ENCODE assay signal across 28 cellular contexts in the genomic region with DNA sequence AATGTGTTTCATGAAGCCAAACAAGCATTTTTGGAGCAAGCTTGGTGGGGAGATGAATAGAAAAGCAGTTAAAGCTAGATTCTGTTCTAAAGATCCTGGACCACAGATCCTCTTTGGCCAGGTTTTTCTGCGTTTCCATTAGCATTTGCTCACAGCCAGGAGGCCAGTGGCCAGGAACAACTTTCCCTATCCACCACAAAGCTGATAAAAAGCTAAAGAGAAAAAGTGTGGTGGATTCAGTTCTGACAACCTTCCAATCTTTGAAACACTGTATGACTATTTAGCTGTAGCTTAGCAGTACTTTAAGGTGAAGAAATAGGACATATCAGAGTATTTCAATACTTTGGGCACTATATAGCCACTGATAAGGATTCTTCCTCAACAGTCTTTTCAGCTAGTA. TPM values are rescaled to one million over a fixed set of nuclear protein-coding genes. Genes with fewer than 3 reads are reported as not detected.
DNase-seq lines count a peak whose midpoint lies in the region; ATAC-seq, FAIRE-seq and TF ChIP-seq lines count a peak whose summit lies in the region.
"Had no signal": no experiment of that assay in that cellular context is flagged by ENCODE, and none has a peak within 500 bp of the region (broad histone marks: within the 10 kb centered on the region; RNA-seq: fewer than 3 reads in every experiment).

No MANE protein-coding gene starts in this region.

- H3K36me3 ChIP-seq in heart right ventricle: no peaks in the 10 kb centered on the region
- no peaks in the 10 kb centered on the region for H3K36me3 ChIP-seq in astrocyte (ENCODE audit: insufficient read depth, low read length)
- H3K36me3 ChIP-seq in subcutaneous abdominal adipose tissue (ENCODE audit: control insufficient read depth in 5 of 5, insufficient read depth in 5 of 5, low read length in 5 of 5): no peaks in the 10 kb centered on the region
- H3K36me3 ChIP-seq in colonic mucosa: no peaks in the 10 kb centered on the region
- H3K36me3 ChIP-seq: esophagus squamous epithelium, gastroesophageal sphincter, stomach, upper lobe of right lung had no signal

- intact Hi-C loops in heart right ventricle (cut with DNase I): loop anchor here in 4 of 10 donors (5.0 to 10.0 kb wide), 6 partner anchors 57 to 141 kb away; no protein-coding TSS in a partner anchor
- intact Hi-C loops in left ventricle myocardium superior (cut with micrococcal nuclease): loop anchor here (10.0 kb wide), 1 partner anchor 131 kb away; no protein-coding TSS in a partner anchor
- intact Hi-C loops in colonic mucosa (cut with DNase I): no loop called here

- H3K9me3 ChIP-seq in heart right ventricle: no peaks in the 10 kb centered on the region
- no peaks in the 10 kb centered on the region for H3K9me3 ChIP-seq in astrocyte (ENCODE audit: insufficient read depth, low read depth, low read length)
- no peaks in the 10 kb centered on the region for H3K9me3 ChIP-seq in subcutaneous abdominal adipose tissue (ENCODE audit: control insufficient read depth in 5 of 5, low read length in 5 of 5)
- H3K9me3 ChIP-seq in colonic mucosa: no peaks in the 10 kb centered on the region
- H3K9me3 ChIP-seq: esophagus squamous epithelium, gastroesophageal sphincter, stomach, upper lobe of right lung had no signal

- TF ChIP-seq CTCF in heart right ventricle (IDR thresholded peaks at IDR 0.05) (no peak), astrocyte (IDR thresholded peaks at IDR 0.05; ENCODE audit: insufficient read depth, low read depth, low read length) (no peak), colonic mucosa (IDR thresholded peaks at IDR 0.05) (no peak)

- H3K4me1 Mint-ChIP-seq in astrocyte (ENCODE audit: low read depth, unreplicated experiment): peaks cover 21% of the 10 kb centered on the region

- H3K9ac ChIP-seq in astrocyte (ENCODE audit: low read length): no peak overlapping the region
- no peak overlapping the region for H3K9ac ChIP-seq in subcutaneous abdominal adipose tissue (ENCODE audit: low read length in 5 of 5)
- no peak overlapping the region for H3K9ac ChIP-seq in colonic mucosa (ENCODE audit: low read depth in 2 of 2, low read length in 2 of 2)

- no peak for ATAC-seq in heart right ventricle
- ATAC-seq in left ventricle myocardium superior: no peak
- ATAC-seq: activated CD4-positive, alpha-beta T cell treated with anti-CD3 and anti-CD28 coated beads for 36 hours; gastroesophageal sphincter; T-helper 17 cell; upper lobe of right lung had no signal

- H3K27ac ChIP-seq in heart right ventricle (peak overlapping the region in 6 of 10 donors; percentile 8 to 66 (median 55)), astrocyte (ENCODE audit: low read depth, low read length) (no peak overlapping the region), subcutaneous abdominal adipose tissue (ENCODE audit: low read depth, low read length) (peak overlapping the region; percentile 52), colonic mucosa (no peak overlapping the region)
- H3K27ac ChIP-seq: esophagus squamous epithelium, gastroesophageal sphincter, SK-N-MC, stomach, upper lobe of right lung had no signal

- peaks cover 2% of the 10 kb centered on the region for H3K36me3 Mint-ChIP-seq in astrocyte (ENCODE audit: low read depth, unreplicated experiment)

- H3K27me3 ChIP-seq in heart right ventricle: no peaks in the 10 kb centered on the region
- H3K27me3 ChIP-seq in astrocyte (ENCODE audit: insufficient read depth, low read length): no peaks in the 10 kb centered on the region
- no peaks in the 10 kb centered on the region for H3K27me3 ChIP-seq in subcutaneous abdominal adipose tissue (ENCODE audit: control insufficient read depth in 5 of 5, insufficient read depth in 4 of 5, low read length in 5 of 5)
- no peaks in the 10 kb centered on the region for H3K27me3 ChIP-seq in colonic mucosa
- H3K27me3 ChIP-seq: esophagus squamous epithelium, gastroesophageal sphincter, stomach, upper lobe of right lung had no signal

- no peak for DNase-seq in heart right ventricle
- DNase-seq in left ventricle myocardium superior: no peak
- peak; percentile 87 for DNase-seq in astrocyte (ENCODE audit: low read depth)
- DNase-seq in medulla oblongata (ENCODE audit: extremely low spot score): peak; percentile 33
- no peak for DNase-seq in stimulated activated naive CD4-positive, alpha-beta T cell (lab: John Stamatoyannopoulos, UW)
- no peak for DNase-seq in colonic mucosa
- no peak for DNase-seq in SIG-M5 treated with dmso at 0.1 percent for 504 hours (lab: John Stamatoyannopoulos, UW; ENCODE audit: unreplicated experiment)
- DNase-seq: ACHN; activated CD4-positive, alpha-beta T cell treated with anti-CD3 and anti-CD28 coated beads for 36 hours; activated CD8-positive, alpha-beta memory T cell treated with anti-CD3 and anti-CD28 coated beads for 24 hours; activated gamma-delta T cell; cortex of kidney; esophagus squamous epithelium; hypothalamus; immature natural killer cell; naive B cell; NCI-H187; NCI-H526; nucleus accumbens; RPMI8226; small intestine; stomach; T-helper 17 cell; upper lobe of right lung had no signal

- H3K27ac Mint-ChIP-seq in astrocyte (ENCODE audit: unreplicated experiment): no peak overlapping the region
- H3K27ac Mint-ChIP-seq: activated CD4-positive, alpha-beta T cell treated with anti-CD3 and anti-CD28 coated beads for 36 hours; immature natural killer cell; naive B cell; T-helper 17 cell had no signal

- peaks cover 20% of the 10 kb centered on the region for H3K79me2 ChIP-seq in astrocyte (ENCODE audit: insufficient read depth, low read length)

- H3K4me2 ChIP-seq in astrocyte (ENCODE audit: low read length): peak overlapping the region; percentile 24

- no peaks in the 10 kb centered on the region for H3K27me3 Mint-ChIP-seq in astrocyte (ENCODE audit: low read depth, unreplicated experiment)
- H3K27me3 Mint-ChIP-seq: activated CD4-positive, alpha-beta T cell treated with anti-CD3 and anti-CD28 coated beads for 36 hours; naive B cell; T-helper 17 cell had no signal

- peaks cover 10% of the 10 kb centered on the region for H4K20me1 ChIP-seq in astrocyte (ENCODE audit: insufficient read depth, low read length)

- no peak for FAIRE-seq in astrocyte (lab: Jason Lieb, UNC)
- FAIRE-seq: bronchial epithelial cell, small intestine had no signal

- WGBS in heart right ventricle, 2 donors: 34 to 52% methylated on average over 1 of the region's 1 CpG

- no peaks in the 10 kb centered on the region for H3K9me3 Mint-ChIP-seq in astrocyte (ENCODE audit: unreplicated experiment)
- H3K9me3 Mint-ChIP-seq: immature natural killer cell, naive B cell had no signal

- no peak overlapping the region for H2AFZ ChIP-seq in astrocyte (ENCODE audit: low read depth, low read length)

- no peak overlapping the region for H3K4me3 Mint-ChIP-seq in astrocyte (ENCODE audit: unreplicated experiment)
- H3K4me3 Mint-ChIP-seq: activated CD4-positive, alpha-beta T cell treated with anti-CD3 and anti-CD28 coated beads for 36 hours; immature natural killer cell; T-helper 17 cell had no signal

- no peak overlapping the region for H3K4me3 ChIP-seq in heart right ventricle
- H3K4me3 ChIP-seq in astrocyte (ENCODE audit: insufficient read depth, low read depth, low read length): no peak overlapping the region
- H3K4me3 ChIP-seq in subcutaneous abdominal adipose tissue (ENCODE audit: low read depth in 1 of 5, low read length in 5 of 5): no peak overlapping the region
- no peak overlapping the region for H3K4me3 ChIP-seq in colonic mucosa
- H3K4me3 ChIP-seq: esophagus squamous epithelium, gastroesophageal sphincter, SK-N-MC, stomach, upper lobe of right lung had no signal

- H3K4me1 ChIP-seq in heart right ventricle (peaks cover 0 to 55% (median 38%) of the 10 kb centered on the region in 9 donors), astrocyte (ENCODE audit: insufficient read depth, low read length) (peaks cover 26% of the 10 kb centered on the region), subcutaneous abdominal adipose tissue (ENCODE audit: control insufficient read depth in 5 of 5, insufficient read depth in 5 of 5, low read length in 5 of 5) (peaks cover 2 to 37% (median 30%) of the 10 kb centered on the region in 5 donors), colonic mucosa (peaks cover 6% of the 10 kb centered on the region)

RNA-seq across cellular contexts. Expression of gene NEK7, which starts 3.0 kb away (rescaled TPM):
- total RNA-seq in heart right ventricle: 100 to 1,000 TPM; 149 to 279 (median 219) TPM
- polyA plus RNA-seq in heart right ventricle: 10 to 100 TPM; 57.3 to 90.7 TPM
- total RNA-seq in left ventricle myocardium superior: 215 TPM
- total RNA-seq in astrocyte: 119 and 125 TPM in 2 replicates
- 10 to 100 TPM; 45.4 to 64.7 TPM for total RNA-seq in colonic mucosa

Comparison
In these comparisons a context has a peak if more than half of its experiments do, and no peak if none do; other contexts are left out.
1. DNase-seq: peak in astrocyte (single experiment) and medulla oblongata (single experiment); none in heart right ventricle (0 of 2), left ventricle myocardium superior (single experiment), stimulated activated naive CD4-positive, alpha-beta T cell (0 of 6), colonic mucosa (single experiment) and SIG-M5 treated with dmso at 0.1 percent for 504 hours (single experiment).
2. H3K27ac ChIP-seq: peak in heart right ventricle (6 of 10) and subcutaneous abdominal adipose tissue (single experiment); none in astrocyte (single experiment) and colonic mucosa (single experiment).